Comparison of ENCODE assay signal across 1 cellular context in the genomic region with DNA sequence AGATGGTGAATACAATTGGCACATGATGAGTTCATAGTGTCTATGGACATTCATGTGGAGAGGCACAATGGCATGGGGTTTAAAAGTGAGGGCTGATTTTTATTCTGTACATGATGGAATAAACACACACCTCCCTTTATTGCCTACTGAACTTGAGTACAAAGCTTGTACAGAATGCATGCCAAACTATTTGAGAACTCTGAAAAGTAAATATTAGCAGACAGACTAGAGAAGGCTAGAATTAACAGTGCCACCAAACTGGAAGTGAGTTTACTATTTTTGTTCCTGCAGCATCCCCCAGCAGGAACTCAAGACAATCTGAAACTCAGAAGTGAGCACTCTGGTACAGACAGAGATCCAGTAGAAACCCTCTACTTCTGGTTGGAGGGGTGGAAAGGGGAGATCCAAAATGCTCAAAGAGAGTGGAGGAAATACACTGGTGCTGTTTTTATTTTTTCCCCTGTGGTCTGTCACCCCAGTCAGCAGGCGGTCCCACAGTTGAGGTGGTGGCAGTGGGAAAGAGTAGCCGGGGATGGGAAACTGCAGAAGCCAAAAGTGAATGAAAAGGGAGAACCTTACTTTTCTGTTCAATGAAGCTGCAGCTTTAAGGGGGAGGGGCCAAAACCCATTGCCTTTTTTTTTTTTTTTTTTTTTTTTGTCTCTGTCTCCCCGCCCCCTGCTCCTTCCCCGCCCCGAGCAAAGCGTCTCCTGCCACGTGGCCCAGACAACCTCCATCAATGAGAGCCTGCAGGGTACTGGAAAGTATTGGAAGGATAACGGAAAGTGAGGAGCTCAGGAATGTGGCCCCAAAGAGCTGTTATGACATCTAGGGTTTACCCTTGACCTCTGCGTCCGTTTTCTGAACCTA.
TF ChIP-seq lines count a peak whose summit lies in the region.

No MANE protein-coding gene starts in this region.

TF ChIP-seq in SK-N-SH, 30 proteins besides CTCF, POLR2A, EP300 and RAD21:
- TF ChIP-seq TEAD4 (IDR thresholded peaks at IDR 0.05; ENCODE audit: borderline replicate concordance, insufficient read depth) (no peak), SIN3A (IDR thresholded peaks at IDR 0.05; ENCODE audit: borderline replicate concordance, low read depth, low read length) (no peak), TAF1 (IDR thresholded peaks at IDR 0.05; ENCODE audit: borderline replicate concordance, low read depth, low read length) (no peak), ELF1 (IDR thresholded peaks at IDR 0.05) (no peak), RXRA (IDR thresholded peaks at IDR 0.05; ENCODE audit: borderline replicate concordance, low read depth) (no peak), CHD2 (IDR thresholded peaks at IDR 0.05; ENCODE audit: low read length, partially characterized antibody) (no peak), NFIC (IDR thresholded peaks at IDR 0.05; ENCODE audit: borderline replicate concordance) (no peak), FOXM1 (IDR thresholded peaks at IDR 0.05; ENCODE audit: low read depth) (no peak), JUND (IDR thresholded peaks at IDR 0.05) (no peak), NRF1 (IDR thresholded peaks at IDR 0.05; ENCODE audit: low read depth, low read length) (no peak), GATA2 (CRISPR knock-in tag; IDR thresholded peaks at IDR 0.05) (no peak), RCOR1 (IDR thresholded peaks at IDR 0.05; ENCODE audit: low read length) (no peak)
- TF ChIP-seq, protein P1, sequence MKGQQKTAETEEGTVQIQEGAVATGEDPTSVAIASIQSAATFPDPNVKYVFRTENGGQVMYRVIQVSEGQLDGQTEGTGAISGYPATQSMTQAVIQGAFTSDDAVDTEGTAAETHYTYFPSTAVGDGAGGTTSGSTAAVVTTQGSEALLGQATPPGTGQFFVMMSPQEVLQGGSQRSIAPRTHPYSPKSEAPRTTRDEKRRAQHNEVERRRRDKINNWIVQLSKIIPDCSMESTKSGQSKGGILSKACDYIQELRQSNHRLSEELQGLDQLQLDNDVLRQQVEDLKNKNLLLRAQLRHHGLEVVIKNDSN (IDR thresholded peaks at IDR 0.05; ENCODE audit: borderline replicate concordance, low read depth), result no peak
- TF ChIP-seq, protein P2, sequence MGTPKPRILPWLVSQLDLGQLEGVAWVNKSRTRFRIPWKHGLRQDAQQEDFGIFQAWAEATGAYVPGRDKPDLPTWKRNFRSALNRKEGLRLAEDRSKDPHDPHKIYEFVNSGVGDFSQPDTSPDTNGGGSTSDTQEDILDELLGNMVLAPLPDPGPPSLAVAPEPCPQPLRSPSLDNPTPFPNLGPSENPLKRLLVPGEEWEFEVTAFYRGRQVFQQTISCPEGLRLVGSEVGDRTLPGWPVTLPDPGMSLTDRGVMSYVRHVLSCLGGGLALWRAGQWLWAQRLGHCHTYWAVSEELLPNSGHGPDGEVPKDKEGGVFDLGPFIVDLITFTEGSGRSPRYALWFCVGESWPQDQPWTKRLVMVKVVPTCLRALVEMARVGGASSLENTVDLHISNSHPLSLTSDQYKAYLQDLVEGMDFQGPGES (IDR thresholded peaks at IDR 0.05; ENCODE audit: low read depth, low read length), result no peak
- TF ChIP-seq, protein P3, sequence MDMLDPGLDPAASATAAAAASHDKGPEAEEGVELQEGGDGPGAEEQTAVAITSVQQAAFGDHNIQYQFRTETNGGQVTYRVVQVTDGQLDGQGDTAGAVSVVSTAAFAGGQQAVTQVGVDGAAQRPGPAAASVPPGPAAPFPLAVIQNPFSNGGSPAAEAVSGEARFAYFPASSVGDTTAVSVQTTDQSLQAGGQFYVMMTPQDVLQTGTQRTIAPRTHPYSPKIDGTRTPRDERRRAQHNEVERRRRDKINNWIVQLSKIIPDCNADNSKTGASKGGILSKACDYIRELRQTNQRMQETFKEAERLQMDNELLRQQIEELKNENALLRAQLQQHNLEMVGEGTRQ (IDR thresholded peaks at IDR 0.05; ENCODE audit: borderline replicate concordance, low read depth, low read length), result no peak
- TF ChIP-seq, protein P4, sequence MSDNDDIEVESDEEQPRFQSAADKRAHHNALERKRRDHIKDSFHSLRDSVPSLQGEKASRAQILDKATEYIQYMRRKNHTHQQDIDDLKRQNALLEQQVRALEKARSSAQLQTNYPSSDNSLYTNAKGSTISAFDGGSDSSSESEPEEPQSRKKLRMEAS (IDR thresholded peaks at IDR 0.05; ENCODE audit: low read depth), result no peak
